ENCODE assay signal across 17 cellular contexts in the genomic region with DNA sequence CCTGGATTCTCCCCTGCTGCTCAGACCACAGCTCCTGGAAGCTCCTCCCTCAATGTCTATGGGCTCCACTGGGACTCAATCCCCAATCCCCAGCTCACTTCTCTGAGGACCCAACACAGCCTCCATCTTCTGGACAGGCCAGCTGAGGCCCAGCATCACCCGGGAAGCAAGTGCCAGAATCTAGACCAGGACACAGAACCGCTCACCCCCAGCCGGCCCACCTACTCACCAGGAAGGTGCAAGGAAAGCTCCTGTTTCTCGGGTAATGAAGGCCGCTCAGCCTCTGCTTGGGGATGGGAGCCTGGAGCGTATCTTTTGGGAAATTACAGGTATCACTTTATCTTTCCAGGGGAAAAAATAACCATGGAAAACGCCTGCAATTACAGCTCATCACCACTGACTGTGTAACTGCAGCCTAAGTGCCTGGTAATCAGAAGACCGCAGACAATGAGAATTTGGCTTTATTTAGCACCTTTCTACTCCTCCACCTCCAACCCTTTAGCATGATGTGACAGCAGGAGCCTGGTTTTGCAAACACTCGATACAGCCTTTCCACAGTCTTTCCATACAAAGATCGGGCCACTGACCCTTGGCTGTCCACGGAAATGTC.
"Had no signal": no experiment of that assay in that cellular context is flagged by ENCODE, and none has a peak within 500 bp of the region (broad histone marks: within the 10 kb centered on the region; RNA-seq: fewer than 3 reads in every experiment).

No MANE protein-coding gene starts in this region.

- ATAC-seq: activated naive CD8-positive, alpha-beta T cell treated with anti-CD3 and anti-CD28 coated beads, Interleukin-2, amount 50 U/mL, for 24 hours; activated T-helper 17 cell treated with anti-CD3 and anti-CD28 coated beads, Interleukin-2, amount 50 U/mL, for 72 hours; effector memory CD8-positive, alpha-beta T cell; heart right ventricle; naive thymus-derived CD4-positive, alpha-beta T cell; right cardiac atrium; T-helper 17 cell had no signal

- H3K27me3 Mint-ChIP-seq: activated CD4-positive, alpha-beta T cell treated with anti-CD3 and anti-CD28 coated beads, Interleukin-2, amount 10 ng/mL, durations not matched to agents 7 days and 5 days had no signal

- H3K4me3 ChIP-seq: heart right ventricle, skin epidermis, upper lobe of left lung had no signal

- H3K9me3 Mint-ChIP-seq: activated CD4-positive, alpha-beta T cell treated with anti-CD3 and anti-CD28 coated beads, Interleukin-2, amount 10 ng/mL, durations not matched to agents 7 days and 5 days; activated naive CD8-positive, alpha-beta T cell treated with anti-CD3 and anti-CD28 coated beads, Interleukin-2, amount 50 U/mL, for 24 hours; activated T-helper 17 cell treated with anti-CD3 and anti-CD28 coated beads, Interleukin-2, amount 50 U/mL, for 72 hours; effector memory CD8-positive, alpha-beta T cell; stimulated activated naive CD8-positive, alpha-beta T cell treated with anti-CD3 and anti-CD28 coated beads, Interleukin-15, Interleukin-2, amounts not matched to agents 100 ng/mL and 50 ng/mL, for 24 hours had no signal

- H3K36me3 Mint-ChIP-seq: naive thymus-derived CD4-positive, alpha-beta T cell had no signal

- DNase-seq: activated CD4-positive, alpha-beta T cell treated with anti-CD3 and anti-CD28 coated beads, Interleukin-2, amount 10 ng/mL, durations not matched to agents 7 days and 5 days; activated CD4-positive, CD25-positive, alpha-beta regulatory T cell; activated CD8-positive, alpha-beta memory T cell treated with anti-CD3 and anti-CD28 coated beads for 24 hours; activated naive CD4-positive, alpha-beta T cell treated with anti-CD3 and anti-CD28 coated beads for 36 hours; activated naive CD8-positive, alpha-beta T cell treated with anti-CD3 and anti-CD28 coated beads, Interleukin-2, amount 50 U/mL, for 24 hours; aorta; effector memory CD8-positive, alpha-beta T cell; heart right ventricle; naive thymus-derived CD4-positive, alpha-beta T cell; right cardiac atrium; stimulated activated CD4-positive, alpha-beta T cell treated with anti-CD3 and anti-CD28 coated beads, Interleukin-4, amount 100 ng/mL, for 24 hours; T-helper 17 cell; upper lobe of left lung had no signal

- H3K27ac Mint-ChIP-seq: activated CD4-positive, alpha-beta T cell treated with anti-CD3 and anti-CD28 coated beads, Interleukin-2, amount 10 ng/mL, durations not matched to agents 7 days and 5 days; activated naive CD4-positive, alpha-beta T cell treated with anti-CD3 and anti-CD28 coated beads for 36 hours; activated naive CD8-positive, alpha-beta T cell treated with anti-CD3 and anti-CD28 coated beads, Interleukin-2, amount 50 U/mL, for 24 hours; activated T-helper 17 cell treated with anti-CD3 and anti-CD28 coated beads, Interleukin-2, amount 50 U/mL, for 72 hours; effector memory CD8-positive, alpha-beta T cell; naive thymus-derived CD4-positive, alpha-beta T cell; stimulated activated naive CD8-positive, alpha-beta T cell treated with anti-CD3 and anti-CD28 coated beads, Interleukin-15, Interleukin-2, amounts not matched to agents 100 ng/mL and 50 ng/mL, for 24 hours; T-helper 17 cell had no signal

- H3K4me1 Mint-ChIP-seq: activated CD4-positive, alpha-beta T cell treated with anti-CD3 and anti-CD28 coated beads, Interleukin-2, amount 10 ng/mL, durations not matched to agents 7 days and 5 days; activated naive CD8-positive, alpha-beta T cell treated with anti-CD3 and anti-CD28 coated beads, Interleukin-2, amount 50 U/mL, for 24 hours; activated T-helper 17 cell treated with anti-CD3 and anti-CD28 coated beads, Interleukin-2, amount 50 U/mL, for 72 hours had no signal

- H3K27ac ChIP-seq: epithelial cell of prostate, heart right ventricle, skin epidermis, upper lobe of left lung had no signal

- H3K4me3 Mint-ChIP-seq: activated CD4-positive, alpha-beta T cell treated with anti-CD3 and anti-CD28 coated beads, Interleukin-2, amount 10 ng/mL, durations not matched to agents 7 days and 5 days; activated naive CD4-positive, alpha-beta T cell treated with anti-CD3 and anti-CD28 coated beads for 36 hours; activated naive CD8-positive, alpha-beta T cell treated with anti-CD3 and anti-CD28 coated beads, Interleukin-2, amount 50 U/mL, for 24 hours; activated T-helper 17 cell treated with anti-CD3 and anti-CD28 coated beads, Interleukin-2, amount 50 U/mL, for 72 hours; effector memory CD8-positive, alpha-beta T cell; naive thymus-derived CD4-positive, alpha-beta T cell; stimulated activated naive CD8-positive, alpha-beta T cell treated with anti-CD3 and anti-CD28 coated beads, Interleukin-15, Interleukin-2, amounts not matched to agents 100 ng/mL and 50 ng/mL, for 24 hours; T-helper 17 cell had no signal
